In the genomic region with DNA sequence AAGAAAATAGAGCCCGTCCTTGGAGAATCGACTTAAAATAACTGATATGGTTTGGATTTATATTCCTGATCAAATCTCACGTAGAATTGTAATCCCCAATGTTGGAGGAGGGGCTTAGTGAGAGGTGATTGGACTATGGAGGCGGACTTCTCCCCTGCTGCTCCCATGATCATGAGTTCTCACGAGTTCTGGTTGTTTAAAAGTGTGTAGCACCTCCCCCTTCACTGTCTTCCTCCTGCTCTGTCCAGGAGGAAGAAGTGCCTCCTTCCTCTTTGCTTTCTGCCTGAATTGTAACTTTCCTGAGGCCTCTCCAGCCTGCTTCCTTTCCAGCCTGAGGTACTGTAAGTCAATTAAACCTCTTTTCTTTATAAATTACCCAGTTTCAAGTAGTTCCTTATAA, we compare ENCODE assay signal across 1 cellular context.
TF ChIP-seq lines count a peak whose summit lies in the region.

No MANE protein-coding gene starts in this region.

TF ChIP-seq in GM23338, 12 proteins besides CTCF, POLR2A, EP300 and RAD21 (continued from another document):
- TF ChIP-seq ZNF462 (CRISPR knock-in tag; IDR thresholded peaks at IDR 0.05) (no peak), JUNB (IDR thresholded peaks at IDR 0.05; ENCODE audit: unreplicated experiment) (no peak), CREB1 (CRISPR knock-in tag; IDR thresholded peaks at IDR 0.05; ENCODE audit: low read depth) (no peak), ETS1 (IDR thresholded peaks at IDR 0.05) (no peak), EZH2 (IDR thresholded peaks at IDR 0.05; ENCODE audit: low read depth, unreplicated experiment) (no peak), EZH2phosphoT487 (IDR thresholded peaks at IDR 0.05; ENCODE audit: unreplicated experiment) (no peak), NANOG (IDR thresholded peaks at IDR 0.05; ENCODE audit: borderline replicate concordance) (no peak), STAT1 (IDR thresholded peaks at IDR 0.05; ENCODE audit: unreplicated experiment) (no peak), POLR2AphosphoS5 (IDR thresholded peaks at IDR 0.05; ENCODE audit: low read depth) (no peak)
